ENCODE assay signal across 1 cellular context in the genomic region with DNA sequence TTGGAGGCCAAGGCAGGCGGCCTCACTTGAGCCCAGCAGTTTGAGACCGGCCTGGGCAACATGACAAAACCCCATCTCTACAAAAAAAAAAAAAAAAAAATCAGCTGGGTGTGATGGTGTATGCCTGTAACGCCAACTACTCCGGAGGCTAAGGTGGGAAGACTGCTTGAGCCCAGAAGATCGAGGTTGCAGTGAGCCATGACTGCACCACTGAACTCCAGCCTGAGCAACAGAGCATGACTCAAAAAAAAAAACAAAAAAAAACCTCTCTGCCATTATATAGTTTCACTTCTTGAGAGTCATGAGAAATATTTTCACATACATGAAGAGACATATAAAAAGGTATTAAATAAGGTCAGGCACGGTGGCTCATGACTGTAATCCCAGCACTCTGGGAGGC.
TF ChIP-seq lines count a peak whose summit lies in the region.

No MANE protein-coding gene starts in this region.

TF ChIP-seq in GM12878, 131 proteins besides CTCF, POLR2A, EP300 and RAD21 (continued from another document):
- TF ChIP-seq, protein P1, sequence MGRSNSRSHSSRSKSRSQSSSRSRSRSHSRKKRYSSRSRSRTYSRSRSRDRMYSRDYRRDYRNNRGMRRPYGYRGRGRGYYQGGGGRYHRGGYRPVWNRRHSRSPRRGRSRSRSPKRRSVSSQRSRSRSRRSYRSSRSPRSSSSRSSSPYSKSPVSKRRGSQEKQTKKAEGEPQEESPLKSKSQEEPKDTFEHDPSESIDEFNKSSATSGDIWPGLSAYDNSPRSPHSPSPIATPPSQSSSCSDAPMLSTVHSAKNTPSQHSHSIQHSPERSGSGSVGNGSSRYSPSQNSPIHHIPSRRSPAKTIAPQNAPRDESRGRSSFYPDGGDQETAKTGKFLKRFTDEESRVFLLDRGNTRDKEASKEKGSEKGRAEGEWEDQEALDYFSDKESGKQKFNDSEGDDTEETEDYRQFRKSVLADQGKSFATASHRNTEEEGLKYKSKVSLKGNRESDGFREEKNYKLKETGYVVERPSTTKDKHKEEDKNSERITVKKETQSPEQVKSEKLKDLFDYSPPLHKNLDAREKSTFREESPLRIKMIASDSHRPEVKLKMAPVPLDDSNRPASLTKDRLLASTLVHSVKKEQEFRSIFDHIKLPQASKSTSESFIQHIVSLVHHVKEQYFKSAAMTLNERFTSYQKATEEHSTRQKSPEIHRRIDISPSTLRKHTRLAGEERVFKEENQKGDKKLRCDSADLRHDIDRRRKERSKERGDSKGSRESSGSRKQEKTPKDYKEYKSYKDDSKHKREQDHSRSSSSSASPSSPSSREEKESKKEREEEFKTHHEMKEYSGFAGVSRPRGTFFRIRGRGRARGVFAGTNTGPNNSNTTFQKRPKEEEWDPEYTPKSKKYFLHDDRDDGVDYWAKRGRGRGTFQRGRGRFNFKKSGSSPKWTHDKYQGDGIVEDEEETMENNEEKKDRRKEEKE (IDR thresholded peaks at IDR 0.05): no peak
- no peak for TF ChIP-seq EED (IDR thresholded peaks at IDR 0.05; ENCODE audit: low read depth)
- TF ChIP-seq YY1 (IDR thresholded peaks at IDR 0.05; ENCODE audit: low read depth, low read length): no peak
- TF ChIP-seq ZNF622 (IDR thresholded peaks at IDR 0.05): no peak
- no peak for TF ChIP-seq RELA (IDR thresholded peaks at IDR 0.05; ENCODE audit: borderline replicate concordance, partially characterized antibody)
- peak; percentile 85 for TF ChIP-seq PAX5 (IDR thresholded peaks at IDR 0.05; ENCODE audit: borderline replicate concordance, low read depth, low read length)
- TF ChIP-seq YBX1 (IDR thresholded peaks at IDR 0.05): no peak
- no peak for TF ChIP-seq ZNF217 (IDR thresholded peaks at IDR 0.05)
- no peak for TF ChIP-seq NR2F1 (conservative IDR thresholded peaks at IDR 0.05)
- TF ChIP-seq IKZF1 (conservative IDR thresholded peaks at IDR 0.05): no peak
- TF ChIP-seq, protein P2, sequence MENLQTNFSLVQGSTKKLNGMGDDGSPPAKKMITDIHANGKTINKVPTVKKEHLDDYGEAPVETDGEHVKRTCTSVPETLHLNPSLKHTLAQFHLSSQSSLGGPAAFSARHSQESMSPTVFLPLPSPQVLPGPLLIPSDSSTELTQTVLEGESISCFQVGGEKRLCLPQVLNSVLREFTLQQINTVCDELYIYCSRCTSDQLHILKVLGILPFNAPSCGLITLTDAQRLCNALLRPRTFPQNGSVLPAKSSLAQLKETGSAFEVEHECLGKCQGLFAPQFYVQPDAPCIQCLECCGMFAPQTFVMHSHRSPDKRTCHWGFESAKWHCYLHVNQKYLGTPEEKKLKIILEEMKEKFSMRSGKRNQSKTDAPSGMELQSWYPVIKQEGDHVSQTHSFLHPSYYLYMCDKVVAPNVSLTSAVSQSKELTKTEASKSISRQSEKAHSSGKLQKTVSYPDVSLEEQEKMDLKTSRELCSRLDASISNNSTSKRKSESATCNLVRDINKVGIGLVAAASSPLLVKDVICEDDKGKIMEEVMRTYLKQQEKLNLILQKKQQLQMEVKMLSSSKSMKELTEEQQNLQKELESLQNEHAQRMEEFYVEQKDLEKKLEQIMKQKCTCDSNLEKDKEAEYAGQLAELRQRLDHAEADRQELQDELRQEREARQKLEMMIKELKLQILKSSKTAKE (IDR thresholded peaks at IDR 0.05; ENCODE audit: low read depth, poor library complexity, severe bottlenecking): no peak
- TF ChIP-seq IRF4 (IDR thresholded peaks at IDR 0.05; ENCODE audit: low read depth, low read length): no peak
TF ChIP-seq in GM12878: peak in this region for 2.
